In genomic region chr17:28416703-28417311, GRCh38 we compare ENCODE assay signal across 10 cellular contexts. TPM values are rescaled to one million over a fixed set of nuclear protein-coding genes. Genes with fewer than 3 reads are reported as not detected.
A peak's percentile ranks its signal among the peaks of the same experiment; 100 is the strongest.
DNase-seq lines count a peak whose midpoint lies in the region; ATAC-seq and TF ChIP-seq lines count a peak whose summit lies in the region.
"Had no signal": no experiment of that assay in that cellular context is flagged by ENCODE, and none has a peak within 500 bp of the region (broad histone marks: within the 10 kb centered on the region; RNA-seq: fewer than 3 reads in every experiment).

No MANE protein-coding gene starts in this region.

- DNase-seq in IMR-90 (peak; percentile 59), OCI-LY7 (ENCODE audit: low spot score) (peak; percentile 68), globus pallidus (ENCODE audit: low spot score) (peak; percentile 63), pulmonary artery endothelial cell (ENCODE audit: low read depth, low spot score) (peak; percentile 33)
- peak; percentile 33 for DNase-seq in activated T-helper 1 cell treated with anti-CD3 and anti-CD28 coated beads, Interleukin-12 subunit alpha, Interleukin-12 subunit beta, Interleukin-2, Interleukin-4 antibody, amounts not matched to agents 30 ng/mL and 10 ng/mL and 1 ng/mL, durations not matched to agents 14 hours and 24 hours and 36 hours (ENCODE audit: low spot score)

- H3K4ac ChIP-seq in IMR-90 (ENCODE audit: low read depth, low read length): no peak overlapping the region

- CTCF ChIA-PET in IMR-90 (lab: Yijun Ruan, JAX): interaction anchor here (0.6 to 1.3 kb wide), 9 partner anchors 10 to 523 kb away, joined by 3 to 6 read pairs (median 3); partner anchors contain the start of genes LYRM9 and SLC46A1
- CTCF ChIA-PET in OCI-LY7 (lab: Charles Lee; ENCODE audit: unreplicated experiment): interaction anchor here (0.9 kb wide), 1 partner anchor 20 kb away, joined by 4 read pairs; no protein-coding TSS in a partner anchor

- H3K27me3 Mint-ChIP-seq in activated T-helper 1 cell treated with anti-CD3 and anti-CD28 coated beads, Interleukin-12 subunit alpha, Interleukin-12 subunit beta, Interleukin-2, Interleukin-4 antibody, amounts not matched to agents 30 ng/mL and 10 ng/mL and 1 ng/mL, durations not matched to agents 14 hours and 24 hours and 36 hours (ENCODE audit: insufficient read depth): peaks cover 27% of the 10 kb centered on the region

- H3K27me3 ChIP-seq in DOHH2 (ENCODE audit: control insufficient read depth, low read length) (peaks cover 15% of the 10 kb centered on the region), IMR-90 (ENCODE audit: control insufficient read depth, insufficient read depth, low read length) (peaks cover 24% of the 10 kb centered on the region)

- H3F3A ChIP-seq in DOHH2 (ENCODE audit: control insufficient read depth, insufficient read depth): no peaks in the 10 kb centered on the region

- H3K9me2 ChIP-seq in DOHH2 (replicated peaks; ENCODE audit: control insufficient read depth, low read length) (no peaks in the 10 kb centered on the region), OCI-LY7 (ENCODE audit: insufficient read depth, low read length) (no peaks in the 10 kb centered on the region)

- H3K4me1 ChIP-seq in DOHH2 (ENCODE audit: control insufficient read depth, low read length) (no peaks in the 10 kb centered on the region), IMR-90 (ENCODE audit: control insufficient read depth, insufficient read depth, low read length) (no peaks in the 10 kb centered on the region), OCI-LY7 (ENCODE audit: insufficient read depth, low read length, poor library complexity, severe bottlenecking) (no peaks in the 10 kb centered on the region)

- peak; percentile 96 for TF ChIP-seq CTCF in DOHH2 (IDR thresholded peaks at IDR 0.05; ENCODE audit: low read depth, low read length, poor library complexity, severe bottlenecking)
- peak; percentile 69 for TF ChIP-seq CTCF in IMR-90 (conservative IDR thresholded peaks at IDR 0.05; ENCODE audit: low read depth, low read length)
- TF ChIP-seq CTCF in OCI-LY7 (conservative IDR thresholded peaks at IDR 0.05; ENCODE audit: low read length): peak; percentile 91

- no peaks in the 10 kb centered on the region for H3K36me3 ChIP-seq in DOHH2 (ENCODE audit: control insufficient read depth, low read length)
- H3K36me3 ChIP-seq in IMR-90 (ENCODE audit: control insufficient read depth, insufficient read depth, low read length): no peaks in the 10 kb centered on the region
- H3K36me3 ChIP-seq in OCI-LY7 (ENCODE audit: insufficient read depth, low read length): no peaks in the 10 kb centered on the region

- no peak overlapping the region for H3K9ac ChIP-seq in IMR-90 (ENCODE audit: low read depth, low read length)

- intact Hi-C loops in IMR-90 (cut with micrococcal nuclease) (loop anchor here (2.0 kb wide), 1 partner anchor 68 kb away; no protein-coding TSS in a partner anchor), OCI-LY7 (cut with micrococcal nuclease; ENCODE audit: unreplicated experiment) (loop anchor here (10.0 kb wide), 1 partner anchor 162 kb away; no protein-coding TSS in a partner anchor)
- intact Hi-C loops in activated T-helper 1 cell treated with anti-CD3 and anti-CD28 coated beads, Interleukin-12 subunit alpha, Interleukin-12 subunit beta, Interleukin-2, Interleukin-4 antibody, amounts not matched to agents 30 ng/mL and 10 ng/mL and 1 ng/mL, durations not matched to agents 14 hours and 24 hours and 36 hours (cut with micrococcal nuclease): loop anchor here (2.0 kb wide), 1 partner anchor 60 kb away; the partner anchor contains the start of gene POLDIP2

- H3K56ac ChIP-seq in IMR-90 (ENCODE audit: extremely low read depth, insufficient read depth, low read length): no peak overlapping the region

- dilution Hi-C loops in IMR-90 (cut with HindIII; ENCODE audit: low sequenced_read_pairs, unreplicated experiment): no loop called here

- no peaks in the 10 kb centered on the region for H3K9me1 ChIP-seq in IMR-90 (ENCODE audit: insufficient read depth, low read length)

- H3K79me1 ChIP-seq in IMR-90 (ENCODE audit: low read depth in 1 of 2, low read length in 2 of 2): no peaks in the 10 kb centered on the region

- H3K36me3 Mint-ChIP-seq in activated T-helper 1 cell treated with anti-CD3 and anti-CD28 coated beads, Interleukin-12 subunit alpha, Interleukin-12 subunit beta, Interleukin-2, Interleukin-4 antibody, amounts not matched to agents 30 ng/mL and 10 ng/mL and 1 ng/mL, durations not matched to agents 14 hours and 24 hours and 36 hours (ENCODE audit: low read depth): no peaks in the 10 kb centered on the region

- 21% methylated on average over 5 of the region's 13 CpGs; no CpG with 5 or more reads in 1 of the 2 experiments for WGBS in IMR-90 (ENCODE audit: extremely low coverage in 2 of 2, insufficient read length in 1 of 2), 2 experiments

- H3K4me3 Mint-ChIP-seq in activated T-helper 1 cell treated with anti-CD3 and anti-CD28 coated beads, Interleukin-12 subunit alpha, Interleukin-12 subunit beta, Interleukin-2, Interleukin-4 antibody, amounts not matched to agents 30 ng/mL and 10 ng/mL and 1 ng/mL, durations not matched to agents 14 hours and 24 hours and 36 hours: no peak overlapping the region

- H2BK15ac ChIP-seq in IMR-90 (ENCODE audit: low read depth, low read length): no peak overlapping the region

- H3K18ac ChIP-seq in IMR-90 (ENCODE audit: low read depth, low read length): no peak overlapping the region

- H3K4me3 ChIP-seq in DOHH2 (ENCODE audit: low read length): no peak overlapping the region
- no peak overlapping the region for H3K4me3 ChIP-seq in IMR-90 (ENCODE audit: insufficient read depth, low read depth, low read length)
- no peak overlapping the region for H3K4me3 ChIP-seq in OCI-LY7 (ENCODE audit: low read depth, low read length, poor library complexity, severe bottlenecking)

- no peak overlapping the region for H3K23ac ChIP-seq in IMR-90 (ENCODE audit: low read depth, low read length)

- ATAC-seq in IMR-90 (ENCODE audit: low read depth) (peak; percentile 95), HG03439 (IDR thresholded peaks at IDR 0.05; ENCODE audit: unreplicated experiment) (no peak), GM21528 (IDR thresholded peaks at IDR 0.05; ENCODE audit: low FRiP score, unreplicated experiment) (no peak)

- TF ChIP-seq POLR2A in IMR-90 (IDR thresholded peaks at IDR 0.05; ENCODE audit: low read depth, low read length): no peak

- no peak overlapping the region for H4K8ac ChIP-seq in IMR-90 (ENCODE audit: low read depth in 2 of 2, low read length in 2 of 2)

- H4K91ac ChIP-seq in IMR-90 (ENCODE audit: insufficient read depth, low read depth, low read length): no peak overlapping the region

- no peak overlapping the region for H2AK5ac ChIP-seq in IMR-90 (ENCODE audit: low read depth, low read length)

- H2AFZ ChIP-seq in IMR-90 (replicated peaks; ENCODE audit: low read length, poor library complexity) (peak overlapping the region; percentile 3), OCI-LY7 (ENCODE audit: low read length) (0 out of 2 replicates have a peak overlapping the region, but pooled peaks have one; percentile 24)

- POLR2A ChIA-PET in IMR-90 (lab: Charles Lee; ENCODE audit: unreplicated experiment) (no interaction called here), OCI-LY7 (lab: Charles Lee) (interaction anchor here (0.6 kb wide), 1 partner anchor 272 kb away, joined by 5 read pairs; no protein-coding TSS in a partner anchor)

- no peak overlapping the region for H2BK20ac ChIP-seq in IMR-90 (ENCODE audit: low read depth, low read length)

- peak; percentile 52 for TF ChIP-seq RAD21 in IMR-90 (IDR thresholded peaks at IDR 0.05; ENCODE audit: low read length)

- H2BK5ac ChIP-seq in IMR-90 (ENCODE audit: low read depth, low read length, poor library complexity, severe bottlenecking): no peak overlapping the region

- no peak overlapping the region for H3K27ac ChIP-seq in DOHH2 (ENCODE audit: low read depth, low read length)
- H3K27ac ChIP-seq in IMR-90 (ENCODE audit: insufficient read depth, low read length): no peak overlapping the region
- no peak overlapping the region for H3K27ac ChIP-seq in OCI-LY7 (ENCODE audit: low read depth, low read length, poor library complexity, severe bottlenecking)

- H3K14ac ChIP-seq in IMR-90 (replicated peaks; ENCODE audit: low read depth, low read length): no peak overlapping the region

- H3K4me2 ChIP-seq in DOHH2 (ENCODE audit: low read length): no peak overlapping the region
- H3K4me2 ChIP-seq in IMR-90 (ENCODE audit: low read depth, low read length): no peak overlapping the region
- no peak overlapping the region for H3K4me2 ChIP-seq in OCI-LY7 (ENCODE audit: low read length)

- no peaks in the 10 kb centered on the region for H4K20me1 ChIP-seq in DOHH2 (ENCODE audit: control insufficient read depth, insufficient read depth, low read depth, low read length)
- H4K20me1 ChIP-seq in IMR-90 (ENCODE audit: insufficient read depth, low read length): no peaks in the 10 kb centered on the region
- no peaks in the 10 kb centered on the region for H4K20me1 ChIP-seq in OCI-LY7 (ENCODE audit: insufficient read depth, low read length)

- no peaks in the 10 kb centered on the region for H3K79me2 ChIP-seq in DOHH2 (ENCODE audit: control insufficient read depth, low read length)
- no peaks in the 10 kb centered on the region for H3K79me2 ChIP-seq in OCI-LY7 (ENCODE audit: insufficient read depth, low read depth, low read length)

- no peak overlapping the region for H2AK9ac ChIP-seq in IMR-90 (replicated peaks; ENCODE audit: low read depth, low read length, poor library complexity)

- no peak overlapping the region for H2BK120ac ChIP-seq in IMR-90 (ENCODE audit: low read depth, low read length)

- no peak overlapping the region for H4K5ac ChIP-seq in IMR-90 (ENCODE audit: low read depth, low read length)

- no peak overlapping the region for H3K27ac Mint-ChIP-seq in activated T-helper 1 cell treated with anti-CD3 and anti-CD28 coated beads, Interleukin-12 subunit alpha, Interleukin-12 subunit beta, Interleukin-2, Interleukin-4 antibody, amounts not matched to agents 30 ng/mL and 10 ng/mL and 1 ng/mL, durations not matched to agents 14 hours and 24 hours and 36 hours

- H3K4me1 Mint-ChIP-seq in activated T-helper 1 cell treated with anti-CD3 and anti-CD28 coated beads, Interleukin-12 subunit alpha, Interleukin-12 subunit beta, Interleukin-2, Interleukin-4 antibody, amounts not matched to agents 30 ng/mL and 10 ng/mL and 1 ng/mL, durations not matched to agents 14 hours and 24 hours and 36 hours (ENCODE audit: low read depth): no peaks in the 10 kb centered on the region

- in situ Hi-C loops in IMR-90 (cut with MboI; ENCODE audit: low sequenced_read_pairs): no loop called here

- H3K9me3 Mint-ChIP-seq in activated T-helper 1 cell treated with anti-CD3 and anti-CD28 coated beads, Interleukin-12 subunit alpha, Interleukin-12 subunit beta, Interleukin-2, Interleukin-4 antibody, amounts not matched to agents 30 ng/mL and 10 ng/mL and 1 ng/mL, durations not matched to agents 14 hours and 24 hours and 36 hours: no peaks in the 10 kb centered on the region

- BruUV-seq in IMR-90 (replicated peaks; lab: Mats Ljungman, UMichigan) (no TSS peak), OCI-LY7 (replicated peaks; lab: Mats Ljungman, UMichigan) (no TSS peak)

- H3K9me3 ChIP-seq in DOHH2 (ENCODE audit: control insufficient read depth, insufficient read depth, low read length) (no peaks in the 10 kb centered on the region), IMR-90 (ENCODE audit: control insufficient read depth, insufficient read depth, low read length) (no peaks in the 10 kb centered on the region), OCI-LY7 (ENCODE audit: low read length) (no peaks in the 10 kb centered on the region)

RNA-seq across cellular contexts. Expression of gene SLC46A1, which starts 10.8 kb away (rescaled TPM):
- total RNA-seq in IMR-90 (2012; rRNA removed) (2.7 and 2.8 TPM in 2 replicates), OCI-LY7 (2022) (1.2 and 2.2 TPM in 2 replicates), pulmonary artery endothelial cell (3.8 and 4.5 TPM in 2 replicates)
- polyA plus RNA-seq in IMR-90 (2012; rRNA removed): 3.9 and 4.0 TPM in 2 replicates
- 2.6 and 3.0 TPM in 2 replicates for polyA plus RNA-seq in IMR-90 (2012; cell fraction: cytosol; rRNA removed)
- polyA plus RNA-seq in IMR-90 (2012; cell fraction: nucleus; rRNA removed; ENCODE audit: low replicate concordance): 5.3 and 6.3 TPM in 2 replicates
- total RNA-seq in OCI-LY7 (2014; rRNA removed; shearing (Covaris generic)): 0.85 and 1.5 TPM in 2 replicates
- 7.8 and 8.1 TPM in 2 replicates for total RNA-seq in activated T-helper 1 cell treated with anti-CD3 and anti-CD28 coated beads, Interleukin-12 subunit alpha, Interleukin-12 subunit beta, Interleukin-2, Interleukin-4 antibody, amounts not matched to agents 30 ng/mL and 10 ng/mL and 1 ng/mL, durations not matched to agents 14 hours and 24 hours and 36 hours

RNA-seq across cellular contexts. Expression of gene SARM1, which starts 45.3 kb away (rescaled TPM):
- total RNA-seq in IMR-90 (2012; rRNA removed) (2.5 and 3.4 TPM in 2 replicates), OCI-LY7 (2022) (21.3 and 21.7 TPM in 2 replicates), pulmonary artery endothelial cell (2.2 and 5.9 TPM in 2 replicates)
- polyA plus RNA-seq in IMR-90 (2012; rRNA removed): 10.3 and 11.4 TPM in 2 replicates
- 2.3 and 9.3 TPM in 2 replicates for polyA plus RNA-seq in IMR-90 (2012; cell fraction: cytosol; rRNA removed)
- polyA plus RNA-seq in IMR-90 (2012; cell fraction: nucleus; rRNA removed; ENCODE audit: low replicate concordance): 28.6 and 45.7 TPM in 2 replicates
- 4.7 and 7.5 TPM in 2 replicates for total RNA-seq in OCI-LY7 (2014; rRNA removed; shearing (Covaris generic))
- 40.7 and 45.6 TPM in 2 replicates for total RNA-seq in activated T-helper 1 cell treated with anti-CD3 and anti-CD28 coated beads, Interleukin-12 subunit alpha, Interleukin-12 subunit beta, Interleukin-2, Interleukin-4 antibody, amounts not matched to agents 30 ng/mL and 10 ng/mL and 1 ng/mL, durations not matched to agents 14 hours and 24 hours and 36 hours

RNA-seq across cellular contexts. Expression of gene VTN, which starts 46.7 kb away (rescaled TPM):
- total RNA-seq in IMR-90 (2012; rRNA removed): under 0.01 and 0.18 TPM in 2 replicates
- polyA plus RNA-seq in IMR-90 (2012; rRNA removed): 0.89 and 1.0 TPM in 2 replicates
- 0.90 and 1.4 TPM in 2 replicates for polyA plus RNA-seq in IMR-90 (2012; cell fraction: cytosol; rRNA removed)
- 3.0 and 4.8 TPM in 2 replicates for polyA plus RNA-seq in IMR-90 (2012; cell fraction: nucleus; rRNA removed; ENCODE audit: low replicate concordance)
- total RNA-seq in OCI-LY7 (2014; rRNA removed; shearing (Covaris generic)): not detected in 2 replicates
- 0.40 TPM in 1 of 2 replicates, not detected in the other for total RNA-seq in OCI-LY7 (2022)
- 0.31 and 0.34 TPM in 2 replicates for total RNA-seq in activated T-helper 1 cell treated with anti-CD3 and anti-CD28 coated beads, Interleukin-12 subunit alpha, Interleukin-12 subunit beta, Interleukin-2, Interleukin-4 antibody, amounts not matched to agents 30 ng/mL and 10 ng/mL and 1 ng/mL, durations not matched to agents 14 hours and 24 hours and 36 hours
- total RNA-seq in pulmonary artery endothelial cell: 0.07 and 0.46 TPM in 2 replicates

RNA-seq across cellular contexts. Expression of gene SEBOX, which starts 51.8 kb away (rescaled TPM):
- total RNA-seq in IMR-90 (2012; rRNA removed): not detected in 2 replicates
- not detected in 2 replicates for polyA plus RNA-seq in IMR-90 (2012; rRNA removed)
- not detected in 2 replicates for polyA plus RNA-seq in IMR-90 (2012; cell fraction: cytosol; rRNA removed)
- polyA plus RNA-seq in IMR-90 (2012; cell fraction: nucleus; rRNA removed; ENCODE audit: low replicate concordance): not detected in 2 replicates
- total RNA-seq in OCI-LY7 (2014; rRNA removed; shearing (Covaris generic)): not detected in 2 replicates
- not detected in 2 replicates for total RNA-seq in OCI-LY7 (2022)
- total RNA-seq in activated T-helper 1 cell treated with anti-CD3 and anti-CD28 coated beads, Interleukin-12 subunit alpha, Interleukin-12 subunit beta, Interleukin-2, Interleukin-4 antibody, amounts not matched to agents 30 ng/mL and 10 ng/mL and 1 ng/mL, durations not matched to agents 14 hours and 24 hours and 36 hours: not detected in 2 replicates
- total RNA-seq in pulmonary artery endothelial cell: not detected in 2 replicates
- total RNA-seq: T-helper 2 cell treated with Interferon-gamma antibody and Interleukin-4, amounts not matched to agents 100 ng/mL and 5 ng/mL, for 36 hours; temporal lobe had no signal

RNA-seq across cellular contexts. Expression of gene SLC13A2, which starts 56.6 kb away (rescaled TPM):
- total RNA-seq in IMR-90 (2012; rRNA removed) (not detected in 2 replicates), OCI-LY7 (2022) (not detected in 2 replicates), pulmonary artery endothelial cell (not detected in 2 replicates)
- not detected in 2 replicates for polyA plus RNA-seq in IMR-90 (2012; rRNA removed)
- not detected in 2 replicates for polyA plus RNA-seq in IMR-90 (2012; cell fraction: cytosol; rRNA removed)
- not detected in 2 replicates for polyA plus RNA-seq in IMR-90 (2012; cell fraction: nucleus; rRNA removed; ENCODE audit: low replicate concordance)
- not detected in 2 replicates for total RNA-seq in OCI-LY7 (2014; rRNA removed; shearing (Covaris generic))
- total RNA-seq in activated T-helper 1 cell treated with anti-CD3 and anti-CD28 coated beads, Interleukin-12 subunit alpha, Interleukin-12 subunit beta, Interleukin-2, Interleukin-4 antibody, amounts not matched to agents 30 ng/mL and 10 ng/mL and 1 ng/mL, durations not matched to agents 14 hours and 24 hours and 36 hours: not detected in 2 replicates
- total RNA-seq: T-helper 2 cell treated with Interferon-gamma antibody and Interleukin-4, amounts not matched to agents 100 ng/mL and 5 ng/mL, for 36 hours; temporal lobe had no signal
